Comparison of ENCODE assay signal across 9 cellular contexts in genomic region chr3:144109944-144110343, GRCh38.
DNase-seq lines count a peak whose midpoint lies in the region; ATAC-seq and TF ChIP-seq lines count a peak whose summit lies in the region.
"Had no signal": no experiment of that assay in that cellular context is flagged by ENCODE, and none has a peak within 500 bp of the region (broad histone marks: within the 10 kb centered on the region; RNA-seq: fewer than 3 reads in every experiment).

No MANE protein-coding gene starts in this region.

- peak overlapping the region; percentile 90 for H3K27ac Mint-ChIP-seq in central memory CD8-positive, alpha-beta T cell (ENCODE audit: low read depth)

- WGBS in gastroesophageal sphincter (ENCODE audit: low coverage in 1 of 2), 2 donors = 87 to 93% methylated on average over 3 of the region's 3 CpGs

- peaks cover 3% of the 10 kb centered on the region for H3K36me3 Mint-ChIP-seq in central memory CD8-positive, alpha-beta T cell (ENCODE audit: insufficient read depth)

- peak overlapping the region; percentile 60 for H3K4me3 Mint-ChIP-seq in central memory CD8-positive, alpha-beta T cell

- H3K4me3 ChIP-seq in GM06990 (replicated peaks; ENCODE audit: low read depth, low read length) (no peak overlapping the region), gastroesophageal sphincter (no peak overlapping the region)
- H3K4me3 ChIP-seq: PC-9 had no signal

- H3K36me3 ChIP-seq in GM06990 (ENCODE audit: control insufficient read depth, insufficient read depth, low read length) (no peaks in the 10 kb centered on the region), gastroesophageal sphincter (no peaks in the 10 kb centered on the region)

- H3K9me3 ChIP-seq in gastroesophageal sphincter = no peaks in the 10 kb centered on the region

- DNase-seq in GM06990 (ENCODE audit: extremely low read depth, insufficient read length) (peak; percentile 23), NCI-H2081 (lab: John Stamatoyannopoulos, UW) (no peak), NCI-H146 (lab: John Stamatoyannopoulos, UW) (no peak)
- no peak for DNase-seq in central memory CD8-positive, alpha-beta T cell (ENCODE audit: low spot score in 2 of 2)
- DNase-seq in activated CD4-positive, alpha-beta T cell treated with anti-CD3 and anti-CD28 coated beads for 1 hour = no peak
- DNase-seq: PC-9 had no signal

- H3K27me3 Mint-ChIP-seq in central memory CD8-positive, alpha-beta T cell = no peaks in the 10 kb centered on the region

- no peaks in the 10 kb centered on the region for H3K4me1 ChIP-seq in gastroesophageal sphincter

- no peak for TF ChIP-seq POLR2A in gastroesophageal sphincter (IDR thresholded peaks at IDR 0.05)

- TF ChIP-seq CTCF in GM06990 (IDR thresholded peaks at IDR 0.05; ENCODE audit: insufficient read depth, low read length, poor library complexity, severe bottlenecking) = no peak
- no peak for TF ChIP-seq CTCF in gastroesophageal sphincter (IDR thresholded peaks at IDR 0.05)

- H3K27me3 ChIP-seq in GM06990 (replicated peaks; ENCODE audit: control insufficient read depth, insufficient read depth, low read length) (no peaks in the 10 kb centered on the region), gastroesophageal sphincter (no peaks in the 10 kb centered on the region)

- peak; percentile 96 for ATAC-seq in GM19463 (IDR thresholded peaks at IDR 0.05; ENCODE audit: unreplicated experiment)
- ATAC-seq in HG03066 (IDR thresholded peaks at IDR 0.05; ENCODE audit: low read depth, unreplicated experiment) = peak; percentile 92
- peak; percentile 82 for ATAC-seq in central memory CD8-positive, alpha-beta T cell (replicated peaks; ENCODE audit: extremely low read depth, poor library complexity, severe bottlenecking)
- no peak for ATAC-seq in gastroesophageal sphincter

- H3K9me3 Mint-ChIP-seq in central memory CD8-positive, alpha-beta T cell = no peaks in the 10 kb centered on the region

- peaks cover 11% of the 10 kb centered on the region for H3K4me1 Mint-ChIP-seq in central memory CD8-positive, alpha-beta T cell

- no peak for TF ChIP-seq EP300 in gastroesophageal sphincter (IDR thresholded peaks at IDR 0.05)

- no peak overlapping the region for H3K27ac ChIP-seq in gastroesophageal sphincter
- H3K27ac ChIP-seq: PC-9 had no signal
